In the genomic region with DNA sequence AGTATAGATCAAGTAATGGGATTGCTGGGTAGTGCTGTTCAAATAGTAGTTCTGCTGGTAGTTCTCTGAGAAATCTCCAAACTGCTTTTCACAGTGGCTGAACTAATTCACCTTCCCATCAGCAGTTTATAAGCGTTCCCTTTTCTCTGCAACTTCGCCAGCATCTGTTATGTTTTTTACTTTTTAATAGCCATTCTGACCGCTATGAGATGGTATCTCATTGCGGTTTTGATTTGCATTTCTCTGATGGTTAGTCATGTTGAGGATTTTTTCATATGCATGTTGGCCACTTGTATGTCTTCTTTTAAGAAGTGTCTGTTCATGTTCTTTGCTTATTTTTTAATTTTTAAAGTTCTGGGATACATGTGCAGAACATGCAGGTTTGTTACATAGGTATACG, we compare ENCODE assay signal across 23 cellular contexts.
"Had no signal": no experiment of that assay in that cellular context is flagged by ENCODE, and none has a peak within 500 bp of the region (broad histone marks: within the 10 kb centered on the region; RNA-seq: fewer than 3 reads in every experiment).

No MANE protein-coding gene starts in this region.

- H3K9me3 Mint-ChIP-seq: activated CD4-positive, alpha-beta memory T cell treated with anti-CD3 and anti-CD28 coated beads, Interleukin-2, amount 10 ng/mL, durations not matched to agents 7 days and 5 days; activated naive CD8-positive, alpha-beta T cell treated with anti-CD3 and anti-CD28 coated beads, Interleukin-2, amount 10 ng/mL, durations not matched to agents 7 days and 5 days; activated T-helper 17 cell treated with anti-CD3 and anti-CD28 coated beads, Interleukin-2, amount 50 U/mL, for 72 hours; stimulated activated naive CD8-positive, alpha-beta T cell treated with anti-CD3 and anti-CD28 coated beads, Interleukin-15, Interleukin-2, amounts not matched to agents 100 ng/mL and 50 ng/mL, for 24 hours had no signal

- H3K36me3 ChIP-seq: esophagus squamous epithelium, ovary, suprapubic skin, transverse colon had no signal

- DNase-seq: activated CD4-positive, alpha-beta memory T cell treated with anti-CD3 and anti-CD28 coated beads, Interleukin-2, amount 10 ng/mL, durations not matched to agents 7 days and 5 days; activated CD4-positive, alpha-beta T cell treated with anti-CD3 and anti-CD28 coated beads for 48 hours; activated CD4-positive, CD25-positive, alpha-beta regulatory T cell; activated naive CD4-positive, alpha-beta T cell treated with Interleukin-2 at 50 U/mL for 16 hours; activated naive CD8-positive, alpha-beta T cell treated with anti-CD3 and anti-CD28 coated beads, Interleukin-2, amount 10 ng/mL, durations not matched to agents 7 days and 5 days; activated T-cell treated with anti-CD3 and anti-CD28 coated beads, Interleukin-2, amount 50 U/mL, for 1 hour; caudate nucleus; effector memory CD8-positive, alpha-beta T cell; esophagus squamous epithelium; glutamatergic neuron; hippocampal formation; left cardiac atrium; naive thymus-derived CD8-positive, alpha-beta T cell; ovary; psoas muscle; right cardiac atrium; transverse colon had no signal

- H3K27ac ChIP-seq: esophagus squamous epithelium, ovary, psoas muscle, skin epidermis, suprapubic skin, transverse colon had no signal

- H3K27me3 Mint-ChIP-seq: activated CD4-positive, alpha-beta memory T cell treated with anti-CD3 and anti-CD28 coated beads, Interleukin-2, amount 10 ng/mL, durations not matched to agents 7 days and 5 days; activated T-helper 17 cell treated with anti-CD3 and anti-CD28 coated beads, Interleukin-2, amount 50 U/mL, for 72 hours; effector memory CD8-positive, alpha-beta T cell; stimulated activated naive CD8-positive, alpha-beta T cell treated with anti-CD3 and anti-CD28 coated beads, Interleukin-15, Interleukin-2, amounts not matched to agents 100 ng/mL and 50 ng/mL, for 24 hours had no signal

- H3K27ac Mint-ChIP-seq: activated CD4-positive, alpha-beta memory T cell treated with anti-CD3 and anti-CD28 coated beads, Interleukin-2, amount 10 ng/mL, durations not matched to agents 7 days and 5 days; activated naive CD8-positive, alpha-beta T cell treated with anti-CD3 and anti-CD28 coated beads, Interleukin-2, amount 10 ng/mL, durations not matched to agents 7 days and 5 days; activated T-helper 17 cell treated with anti-CD3 and anti-CD28 coated beads, Interleukin-2, amount 50 U/mL, for 72 hours; brain; effector memory CD8-positive, alpha-beta T cell; naive thymus-derived CD8-positive, alpha-beta T cell; stimulated activated naive CD8-positive, alpha-beta T cell treated with anti-CD3 and anti-CD28 coated beads, Interleukin-15, Interleukin-2, amounts not matched to agents 100 ng/mL and 50 ng/mL, for 24 hours had no signal

- H3K9me3 ChIP-seq: esophagus squamous epithelium, ovary, psoas muscle, suprapubic skin, transverse colon had no signal

- FAIRE-seq: islet of Langerhans had no signal

- H3K27me3 ChIP-seq: esophagus squamous epithelium, ovary, suprapubic skin, transverse colon had no signal

- H3K36me3 Mint-ChIP-seq: activated naive CD8-positive, alpha-beta T cell treated with anti-CD3 and anti-CD28 coated beads, Interleukin-2, amount 10 ng/mL, durations not matched to agents 7 days and 5 days; brain had no signal

- H3K4me3 Mint-ChIP-seq: activated CD4-positive, alpha-beta memory T cell treated with anti-CD3 and anti-CD28 coated beads, Interleukin-2, amount 10 ng/mL, durations not matched to agents 7 days and 5 days; activated naive CD8-positive, alpha-beta T cell treated with anti-CD3 and anti-CD28 coated beads, Interleukin-2, amount 10 ng/mL, durations not matched to agents 7 days and 5 days; activated T-helper 17 cell treated with anti-CD3 and anti-CD28 coated beads, Interleukin-2, amount 50 U/mL, for 72 hours; brain; effector memory CD8-positive, alpha-beta T cell; naive thymus-derived CD8-positive, alpha-beta T cell; stimulated activated naive CD8-positive, alpha-beta T cell treated with anti-CD3 and anti-CD28 coated beads, Interleukin-15, Interleukin-2, amounts not matched to agents 100 ng/mL and 50 ng/mL, for 24 hours had no signal

- ATAC-seq: activated T-helper 17 cell treated with anti-CD3 and anti-CD28 coated beads, Interleukin-2, amount 50 U/mL, for 72 hours; effector memory CD8-positive, alpha-beta T cell; left cardiac atrium; naive thymus-derived CD8-positive, alpha-beta T cell; psoas muscle; right cardiac atrium had no signal

- H3K4me1 ChIP-seq: esophagus squamous epithelium, psoas muscle, suprapubic skin, transverse colon had no signal

- H3K4me3 ChIP-seq: esophagus squamous epithelium, ovary, psoas muscle, skin epidermis, suprapubic skin, transverse colon had no signal

- H3K4me1 Mint-ChIP-seq: activated CD4-positive, alpha-beta memory T cell treated with anti-CD3 and anti-CD28 coated beads, Interleukin-2, amount 10 ng/mL, durations not matched to agents 7 days and 5 days; activated naive CD8-positive, alpha-beta T cell treated with anti-CD3 and anti-CD28 coated beads, Interleukin-2, amount 10 ng/mL, durations not matched to agents 7 days and 5 days; activated T-helper 17 cell treated with anti-CD3 and anti-CD28 coated beads, Interleukin-2, amount 50 U/mL, for 72 hours; brain; naive thymus-derived CD8-positive, alpha-beta T cell had no signal
